Comparison of ENCODE assay signal across 27 cellular contexts in genomic region chr22:20076627-20077172, GRCh38. TPM values are rescaled to one million over a fixed set of nuclear protein-coding genes. Genes with fewer than 3 reads are reported as not detected.
DNase-seq lines count a peak whose midpoint lies in the region; ATAC-seq, FAIRE-seq and TF ChIP-seq lines count a peak whose summit lies in the region.
"Had no signal": no experiment of that assay in that cellular context is flagged by ENCODE, and none has a peak within 500 bp of the region (broad histone marks: within the 10 kb centered on the region; RNA-seq: fewer than 3 reads in every experiment).

No MANE protein-coding gene starts in this region.

- FAIRE-seq in H54 (lab: Jason Lieb, UNC), result no peak
- FAIRE-seq: astrocyte, TTC549 had no signal

- no peak for DNase-seq in CD4-positive, alpha-beta T cell
- DNase-seq in Karpas-422, result peak; percentile 45
- DNase-seq in central memory CD8-positive, alpha-beta T cell (ENCODE audit: low spot score in 2 of 2), result no peak
- DNase-seq in neural progenitor cell (ENCODE audit: low spot score), result no peak
- no peak for DNase-seq in H54 (ENCODE audit: insufficient read length, low spot score)
- no peak for DNase-seq in NCI-H146 treated with DMSO at 0.1 percent for 48 hours (lab: John Stamatoyannopoulos, UW; ENCODE audit: unreplicated experiment)
- no peak for DNase-seq in naive thymus-derived CD8-positive, alpha-beta T cell
- DNase-seq: activated CD4-positive, alpha-beta T cell treated with anti-CD3 and anti-CD28 coated beads for 4 hours; activated gamma-delta T cell; activated T-cell treated with anti-CD3 and anti-CD28 coated beads, Interleukin-2, amount 50 U/mL, for 24 hours; C1 segment of cervical spinal cord; cerebellar nuclear complex; DND-41; gastrocnemius medialis; GM23248; NCI-H1048; NCI-H1694 treated with DMSO at 0.1 percent for 48 hours; NCI-H2171; NCI-H524; right cardiac atrium; tibial artery had no signal

- H4K20me1 ChIP-seq in Karpas-422 (ENCODE audit: insufficient read depth, low read depth, low read length) (no peaks in the 10 kb centered on the region; the same call in 1 of the 2 replicates), neural progenitor cell (ENCODE audit: low read depth) (peaks cover 13% of the 10 kb centered on the region)

- H3F3A ChIP-seq in neural progenitor cell (ENCODE audit: low read depth), result peaks cover 34% of the 10 kb centered on the region

- H3K9me3 ChIP-seq in CD4-positive, alpha-beta T cell (ENCODE audit: control insufficient read depth, low read length), result no peaks in the 10 kb centered on the region
- no peaks in the 10 kb centered on the region for H3K9me3 ChIP-seq in Karpas-422 (ENCODE audit: low read length)
- H3K9me3 ChIP-seq in neural progenitor cell (ENCODE audit: low read depth), result no peaks in the 10 kb centered on the region
- H3K9me3 ChIP-seq: gastrocnemius medialis, tibial artery had no signal

- H3K79me2 ChIP-seq in Karpas-422 (ENCODE audit: low read length) (peaks cover 18% of the 10 kb centered on the region), neural progenitor cell (ENCODE audit: low read depth) (peaks cover 14% of the 10 kb centered on the region)

- no peaks in the 10 kb centered on the region for H3K27me3 Mint-ChIP-seq in CD4-positive, alpha-beta T cell
- H3K27me3 Mint-ChIP-seq in central memory CD8-positive, alpha-beta T cell, result no peaks in the 10 kb centered on the region
- peaks cover 2% of the 10 kb centered on the region for H3K27me3 Mint-ChIP-seq in neural progenitor cell (ENCODE audit: insufficient read depth, low read depth)
- H3K27me3 Mint-ChIP-seq in naive thymus-derived CD8-positive, alpha-beta T cell, result no peaks in the 10 kb centered on the region
- H3K27me3 Mint-ChIP-seq: activated T-cell treated with anti-CD3 and anti-CD28 coated beads, Interleukin-2, amount 50 U/mL, for 24 hours; memory B cell had no signal

- no peak for ATAC-seq in CD4-positive, alpha-beta T cell (ENCODE audit: poor library complexity)
- ATAC-seq in central memory CD8-positive, alpha-beta T cell (replicated peaks; ENCODE audit: extremely low read depth, poor library complexity, severe bottlenecking), result no peak
- no peak for ATAC-seq in naive thymus-derived CD8-positive, alpha-beta T cell
- ATAC-seq: gastrocnemius medialis, Panc1, right cardiac atrium had no signal

- H3K9ac ChIP-seq in Karpas-422 (ENCODE audit: low read length) (no peak overlapping the region), neural progenitor cell (peak overlapping the region; percentile 37)
- H3K9ac ChIP-seq: GM23248, parathyroid adenoma had no signal

- H3K36me3 ChIP-seq in Karpas-422 (ENCODE audit: insufficient read depth, low read length) (no peaks in the 10 kb centered on the region), neural progenitor cell (no peaks in the 10 kb centered on the region)
- H3K36me3 ChIP-seq: gastrocnemius medialis, tibial artery had no signal

- H2AFZ ChIP-seq in Karpas-422 (ENCODE audit: low read length) (no peak overlapping the region), neural progenitor cell (replicated peaks) (no peak overlapping the region)
- H2AFZ ChIP-seq: GM23248, hepatocyte, parathyroid adenoma had no signal

- no peaks in the 10 kb centered on the region for H3K27me3 ChIP-seq in CD4-positive, alpha-beta T cell (ENCODE audit: control insufficient read depth, insufficient read depth, low read length)
- H3K27me3 ChIP-seq in Karpas-422 (ENCODE audit: low read length), result no peaks in the 10 kb centered on the region
- H3K27me3 ChIP-seq in neural progenitor cell, result no peaks in the 10 kb centered on the region
- H3K27me3 ChIP-seq: gastrocnemius medialis, hepatocyte, tibial artery had no signal

- H3K4me2 ChIP-seq in Karpas-422 (ENCODE audit: low read depth, low read length, poor library complexity, severe bottlenecking) (no peak overlapping the region), neural progenitor cell (no peak overlapping the region)
- H3K4me2 ChIP-seq: hepatocyte had no signal

- H3K36me3 Mint-ChIP-seq in CD4-positive, alpha-beta T cell (ENCODE audit: low read depth), result no peaks in the 10 kb centered on the region
- H3K36me3 Mint-ChIP-seq in central memory CD8-positive, alpha-beta T cell (ENCODE audit: insufficient read depth), result peaks cover 2% of the 10 kb centered on the region
- no peaks in the 10 kb centered on the region for H3K36me3 Mint-ChIP-seq in neural progenitor cell
- no peaks in the 10 kb centered on the region for H3K36me3 Mint-ChIP-seq in naive thymus-derived CD8-positive, alpha-beta T cell
- H3K36me3 Mint-ChIP-seq: memory B cell had no signal

- no peak for TF ChIP-seq CTCF in CD4-positive, alpha-beta T cell (IDR thresholded peaks at IDR 0.05)
- no peak for TF ChIP-seq CTCF in neural progenitor cell (IDR thresholded peaks at IDR 0.05)

- POLR2A ChIA-PET in CD4-positive, alpha-beta T cell (lab: Charles Lee), result no interaction called here
- POLR2A ChIA-PET in naive thymus-derived CD8-positive, alpha-beta T cell (lab: Charles Lee), result interaction anchor here (0.8 kb wide), 1 partner anchor 16 kb away, joined by 3 read pairs; no protein-coding TSS in a partner anchor

- H3K4me1 ChIP-seq in Karpas-422 (ENCODE audit: low read length) (peaks cover 15% of the 10 kb centered on the region), neural progenitor cell (peaks cover 10% of the 10 kb centered on the region)

- intact Hi-C loops in CD4-positive, alpha-beta T cell (cut with DNase I, micrococcal nuclease), result loop anchor here in 1 of 2 experiments (5.0 kb wide), 1 partner anchor 89 kb away; no protein-coding TSS in a partner anchor

- H3K27ac ChIP-seq in CD4-positive, alpha-beta T cell (ENCODE audit: low read depth, low read length), result no peak overlapping the region
- H3K27ac ChIP-seq in Karpas-422 (ENCODE audit: low read length), result no peak overlapping the region
- no peak overlapping the region for H3K27ac ChIP-seq in neural progenitor cell
- H3K27ac ChIP-seq: gastrocnemius medialis, GM23248, hepatocyte, parathyroid adenoma, tibial artery had no signal

- H3K4me3 ChIP-seq in Karpas-422 (ENCODE audit: low read length), result no peak overlapping the region
- no peak overlapping the region for H3K4me3 ChIP-seq in neural progenitor cell
- H3K4me3 ChIP-seq: gastrocnemius medialis, GM23248, hepatocyte, tibial artery had no signal

- H3K27ac Mint-ChIP-seq in CD4-positive, alpha-beta T cell, result no peak overlapping the region
- H3K27ac Mint-ChIP-seq in central memory CD8-positive, alpha-beta T cell (ENCODE audit: low read depth), result peak overlapping the region; percentile 57
- H3K27ac Mint-ChIP-seq in neural progenitor cell, result peak overlapping the region; percentile 67
- peak overlapping the region in 3 of 10 donors; percentile 11 to 64 (median 15) for H3K27ac Mint-ChIP-seq in naive thymus-derived CD8-positive, alpha-beta T cell
- H3K27ac Mint-ChIP-seq: activated T-cell treated with anti-CD3 and anti-CD28 coated beads, Interleukin-2, amount 50 U/mL, for 24 hours; memory B cell had no signal

- TF ChIP-seq POLR2A in H54 (IDR thresholded peaks at IDR 0.05; ENCODE audit: low read depth, low read length), result no peak

- H3K9me2 ChIP-seq in Karpas-422 (replicated peaks; ENCODE audit: insufficient read depth, low read length), result no peaks in the 10 kb centered on the region

- CTCF ChIA-PET in CD4-positive, alpha-beta T cell (lab: Charles Lee), result no interaction called here

- H3K9me3 Mint-ChIP-seq in CD4-positive, alpha-beta T cell, result no peaks in the 10 kb centered on the region
- no peaks in the 10 kb centered on the region for H3K9me3 Mint-ChIP-seq in central memory CD8-positive, alpha-beta T cell
- no peaks in the 10 kb centered on the region for H3K9me3 Mint-ChIP-seq in neural progenitor cell
- H3K9me3 Mint-ChIP-seq in naive thymus-derived CD8-positive, alpha-beta T cell, result no peaks in the 10 kb centered on the region
- H3K9me3 Mint-ChIP-seq: activated T-cell treated with anti-CD3 and anti-CD28 coated beads, Interleukin-2, amount 50 U/mL, for 24 hours; memory B cell had no signal

- H3K4me1 Mint-ChIP-seq in CD4-positive, alpha-beta T cell (ENCODE audit: low read depth), result peaks cover 17% of the 10 kb centered on the region
- peaks cover 10% of the 10 kb centered on the region for H3K4me1 Mint-ChIP-seq in central memory CD8-positive, alpha-beta T cell
- peaks cover 22% of the 10 kb centered on the region for H3K4me1 Mint-ChIP-seq in neural progenitor cell
- H3K4me1 Mint-ChIP-seq in naive thymus-derived CD8-positive, alpha-beta T cell, result peaks cover 6 to 17% (median 13%) of the 10 kb centered on the region in 4 donors

- peak overlapping the region; percentile 78 for H3K4me3 Mint-ChIP-seq in CD4-positive, alpha-beta T cell
- no peak overlapping the region for H3K4me3 Mint-ChIP-seq in central memory CD8-positive, alpha-beta T cell
- H3K4me3 Mint-ChIP-seq in neural progenitor cell, result no peak overlapping the region
- H3K4me3 Mint-ChIP-seq in naive thymus-derived CD8-positive, alpha-beta T cell, result peak overlapping the region in 5 of 10 donors; percentile 1 to 62 (median 59)
- H3K4me3 Mint-ChIP-seq: activated T-cell treated with anti-CD3 and anti-CD28 coated beads, Interleukin-2, amount 50 U/mL, for 24 hours; memory B cell had no signal

RNA-seq across cellular contexts. Expression of gene DGCR8, which starts 3.3 kb away (rescaled TPM):
- total RNA-seq in CD4-positive, alpha-beta T cell, result 10 to 100 TPM; 17.8 to 18.5 TPM
- 16.4 and 26.6 TPM in 2 replicates for total RNA-seq in Karpas-422 (2014; rRNA removed; shearing (Covaris generic); ENCODE audit: low replicate concordance)
- 29.1 and 39.7 TPM in 2 replicates for total RNA-seq in neural progenitor cell (ENCODE audit: low replicate concordance)
- total RNA-seq in naive thymus-derived CD8-positive, alpha-beta T cell, result 10 to 100 TPM; 51.3 to 53.3 TPM
- polyA plus RNA-seq in naive thymus-derived CD8-positive, alpha-beta T cell, result 1 to 10 TPM; 4.0 to 6.0 (median 4.4) TPM

RNA-seq across cellular contexts. Expression of gene RANBP1, which starts 39.2 kb away (rescaled TPM):
- total RNA-seq in CD4-positive, alpha-beta T cell, result 10 to 100 TPM; 68.1 to 72.1 TPM
- total RNA-seq in Karpas-422 (2014; rRNA removed; shearing (Covaris generic); ENCODE audit: low replicate concordance), result 133 and 205 TPM in 2 replicates
- 874 and 918 TPM in 2 replicates for total RNA-seq in neural progenitor cell (ENCODE audit: low replicate concordance)
- total RNA-seq in naive thymus-derived CD8-positive, alpha-beta T cell, result 10 to 100 TPM; 64.0 to 67.0 TPM
- 100 to 1,000 TPM in 1 of 3 donors, 10 to 100 TPM in 2; 72.5 to 106 (median 92.7) TPM for polyA plus RNA-seq in naive thymus-derived CD8-positive, alpha-beta T cell

RNA-seq across cellular contexts. Expression of gene TRMT2A, which starts 40.3 kb away (rescaled TPM):
- total RNA-seq in CD4-positive, alpha-beta T cell, result 10 to 100 TPM; 79.3 to 84.2 TPM
- total RNA-seq in Karpas-422 (2014; rRNA removed; shearing (Covaris generic); ENCODE audit: low replicate concordance), result 54.8 and 130 TPM in 2 replicates
- total RNA-seq in neural progenitor cell (ENCODE audit: low replicate concordance), result 24.3 and 39.7 TPM in 2 replicates
- total RNA-seq in naive thymus-derived CD8-positive, alpha-beta T cell, result 100 to 1,000 TPM; 120 to 123 TPM
- polyA plus RNA-seq in naive thymus-derived CD8-positive, alpha-beta T cell, result 10 to 100 TPM; 24.8 to 36.8 (median 32.5) TPM

RNA-seq across cellular contexts. Expression of gene ZDHHC8, which starts 54.9 kb away (rescaled TPM):
- total RNA-seq in CD4-positive, alpha-beta T cell, result 10 to 100 TPM; 44.9 to 49.3 TPM
- total RNA-seq in Karpas-422 (2014; rRNA removed; shearing (Covaris generic); ENCODE audit: low replicate concordance), result 8.9 and 11.5 TPM in 2 replicates
- total RNA-seq in neural progenitor cell (ENCODE audit: low replicate concordance), result 7.1 and 11.4 TPM in 2 replicates
- total RNA-seq in naive thymus-derived CD8-positive, alpha-beta T cell, result 10 to 100 TPM; 93.5 to 99.2 TPM
- 1 to 10 TPM; 1.4 to 4.6 (median 2.6) TPM for polyA plus RNA-seq in naive thymus-derived CD8-positive, alpha-beta T cell

RNA-seq across cellular contexts. Expression of gene TANGO2, which starts 55.8 kb away (rescaled TPM):
- total RNA-seq in CD4-positive, alpha-beta T cell, result 10 to 100 TPM; 10.3 to 10.5 TPM
- total RNA-seq in Karpas-422 (2014; rRNA removed; shearing (Covaris generic); ENCODE audit: low replicate concordance), result 36.8 and 39.0 TPM in 2 replicates
- total RNA-seq in neural progenitor cell (ENCODE audit: low replicate concordance), result 9.1 and 10.0 TPM in 2 replicates
- total RNA-seq in naive thymus-derived CD8-positive, alpha-beta T cell, result 10 to 100 TPM; 37.5 to 38.0 TPM
- polyA plus RNA-seq in naive thymus-derived CD8-positive, alpha-beta T cell, result 10 to 100 TPM; 22.6 to 36.2 (median 26.4) TPM
